In genomic region chr4:105637409-105638258, GRCh38 we compare ENCODE assay signal across 8 cellular contexts.
DNase-seq lines count a peak whose midpoint lies in the region; ATAC-seq, FAIRE-seq and TF ChIP-seq lines count a peak whose summit lies in the region.

No MANE protein-coding gene starts in this region.

- no peaks in the 10 kb centered on the region for H3K36me3 Mint-ChIP-seq in Calu3 (ENCODE audit: insufficient read depth, unreplicated experiment)

- H3K27ac Mint-ChIP-seq in Calu3 (ENCODE audit: unreplicated experiment): no peak overlapping the region

- intact Hi-C loops in Calu3 (cut with micrococcal nuclease; ENCODE audit: unreplicated experiment): no loop called here

- H3K27me3 ChIP-seq in keratinocyte (ENCODE audit: control insufficient read depth, extremely low read depth, insufficient read depth, low read length): no peaks in the 10 kb centered on the region

- no peaks in the 10 kb centered on the region for H3K36me3 ChIP-seq in keratinocyte (ENCODE audit: control insufficient read depth in 2 of 2, extremely low read depth in 1 of 2, insufficient read depth in 2 of 2, low read length in 2 of 2)

- peak overlapping the region; percentile 35 for H3K27ac ChIP-seq in VCaP
- H3K27ac ChIP-seq in keratinocyte (ENCODE audit: control insufficient read depth, insufficient read depth, low read length): no peak overlapping the region

- no peak overlapping the region for H3K4me3 ChIP-seq in keratinocyte (ENCODE audit: control insufficient read depth in 2 of 3, extremely low read depth in 1 of 3, insufficient read depth in 2 of 3, low read depth in 1 of 3, low read length in 3 of 3)

- H3K27me3 Mint-ChIP-seq in Calu3 (ENCODE audit: unreplicated experiment): no peaks in the 10 kb centered on the region

- H3K4me1 ChIP-seq in keratinocyte (ENCODE audit: control insufficient read depth, extremely low read depth, insufficient read depth, low read length): peaks cover 24% of the 10 kb centered on the region

- no peaks in the 10 kb centered on the region for H3K79me2 ChIP-seq in keratinocyte (ENCODE audit: control insufficient read depth, insufficient read depth, low read length)

- no peak overlapping the region for H3K4me3 Mint-ChIP-seq in Calu3 (ENCODE audit: low read depth, unreplicated experiment)

- H3K9me1 ChIP-seq in keratinocyte (ENCODE audit: control insufficient read depth, extremely low read depth, insufficient read depth, low read length): no peaks in the 10 kb centered on the region

- H3K4me2 ChIP-seq in keratinocyte (ENCODE audit: control insufficient read depth, extremely low read depth, insufficient read depth, low read depth, low read length): peak overlapping the region; percentile 39

- no peaks in the 10 kb centered on the region for H4K20me1 ChIP-seq in keratinocyte (ENCODE audit: control insufficient read depth, extremely low read depth, insufficient read depth, low read length)

- H3K4me1 Mint-ChIP-seq in Calu3 (ENCODE audit: low read depth, unreplicated experiment): peaks cover 13% of the 10 kb centered on the region

- peaks cover 3% of the 10 kb centered on the region for H3K9me3 Mint-ChIP-seq in Calu3 (ENCODE audit: low read depth, unreplicated experiment)

- DNase-seq in NCI-H1048 (lab: John Stamatoyannopoulos, UW): peak; percentile 85
- DNase-seq in keratinocyte (ENCODE audit: low read depth, low spot score): no peak
- DNase-seq in Calu3: no peak
- DNase-seq in epidermal melanocyte (ENCODE audit: insufficient read length, low spot score): no peak
- DNase-seq in stimulated activated CD8-positive, alpha-beta memory T cell treated with anti-CD3 and anti-CD28 coated beads, Interleukin-4, amount 100 ng/mL, for 48 hours: no peak

- CTCF ChIA-PET in Calu3 (lab: Charles Lee): no interaction called here

- H3K9ac ChIP-seq in keratinocyte (ENCODE audit: control insufficient read depth, extremely low read depth, insufficient read depth, low read length): no peak overlapping the region

- peak overlapping the region; percentile 71 for H2AFZ ChIP-seq in keratinocyte (ENCODE audit: control insufficient read depth, low read length)

- dilution Hi-C loops in keratinocyte (cut with MboI; ENCODE audit: extremely low pct_ligation_motif_present, low sequenced_read_pairs): no loop called here

- ATAC-seq in GM18858 (IDR thresholded peaks at IDR 0.05; ENCODE audit: unreplicated experiment) (peak; percentile 66), HG02571 (IDR thresholded peaks at IDR 0.05; ENCODE audit: unreplicated experiment) (peak; percentile 82)

- peak; percentile 29 for FAIRE-seq in keratinocyte (lab: Jason Lieb, UNC)

- H3K9me3 ChIP-seq in keratinocyte (ENCODE audit: control insufficient read depth, low read depth, low read length): no peaks in the 10 kb centered on the region

- TF ChIP-seq CTCF in VCaP (conservative IDR thresholded peaks at IDR 0.05) (no peak), keratinocyte (optimal IDR thresholded peaks at IDR 0.05 in 1 of 3, IDR thresholded peaks at IDR 0.05 in 1 of 3, conservative IDR thresholded peaks at IDR 0.05 in 1 of 3; ENCODE audit: extremely low read depth in 1 of 3, insufficient read depth in 2 of 3, low read length in 3 of 3) (no peak), Calu3 (IDR thresholded peaks at IDR 0.05; ENCODE audit: unreplicated experiment) (no peak)

- BruUV-seq in Calu3 (replicated peaks; lab: Mats Ljungman, UMichigan): no TSS peak
